Comparison of ENCODE assay signal across 1 cellular context in the genomic region with DNA sequence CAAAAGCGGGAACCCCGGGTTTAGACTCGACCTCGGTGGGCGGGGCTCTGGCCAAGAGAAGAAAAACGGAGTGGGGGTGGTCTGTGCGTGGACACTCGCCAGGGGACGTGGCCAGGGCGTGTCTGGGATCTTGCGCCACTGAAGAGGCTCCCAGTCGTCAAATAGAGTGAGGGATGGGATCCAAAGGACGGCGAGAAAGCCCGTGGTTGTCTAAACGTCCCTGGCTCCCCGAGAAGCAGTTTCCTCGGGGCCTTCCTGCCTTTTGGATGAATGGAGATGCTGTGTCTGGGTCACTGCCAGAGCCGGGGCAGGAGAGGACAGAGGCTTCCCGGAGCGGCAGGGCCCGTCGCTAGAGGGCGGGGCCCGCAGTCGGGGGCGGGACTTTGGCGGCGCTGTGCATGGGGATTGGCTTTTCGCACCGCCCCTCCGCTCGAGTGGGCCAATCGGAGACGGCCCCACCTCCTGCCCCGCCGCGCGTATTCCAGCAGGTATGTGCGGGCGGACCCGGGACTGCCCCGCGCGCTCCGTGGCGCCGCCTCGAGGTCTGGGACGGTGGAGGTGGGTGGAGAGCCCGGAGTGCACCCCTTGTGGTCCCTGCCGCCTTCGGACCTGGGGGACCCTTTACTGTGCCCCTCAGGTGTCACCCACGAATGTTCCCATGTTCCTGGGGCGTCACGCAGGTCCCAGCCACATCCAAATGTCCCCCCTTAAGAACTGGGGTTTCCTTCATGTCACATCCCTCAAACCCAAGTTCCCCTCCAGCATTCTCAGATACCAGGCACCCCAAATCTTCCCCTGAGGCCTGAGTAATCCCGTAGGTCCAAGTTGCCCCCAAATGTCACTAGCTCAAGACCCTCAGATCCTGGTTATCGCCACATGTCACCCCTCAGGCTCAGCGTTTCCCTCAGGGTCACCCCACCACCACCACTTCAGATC.
TF ChIP-seq lines count a peak whose summit lies in the region.

No MANE protein-coding gene starts in this region.

TF ChIP-seq in GM12878, 131 proteins besides CTCF, POLR2A, EP300 and RAD21 (continued from another document and continues in another):
- TF ChIP-seq, protein P1, sequence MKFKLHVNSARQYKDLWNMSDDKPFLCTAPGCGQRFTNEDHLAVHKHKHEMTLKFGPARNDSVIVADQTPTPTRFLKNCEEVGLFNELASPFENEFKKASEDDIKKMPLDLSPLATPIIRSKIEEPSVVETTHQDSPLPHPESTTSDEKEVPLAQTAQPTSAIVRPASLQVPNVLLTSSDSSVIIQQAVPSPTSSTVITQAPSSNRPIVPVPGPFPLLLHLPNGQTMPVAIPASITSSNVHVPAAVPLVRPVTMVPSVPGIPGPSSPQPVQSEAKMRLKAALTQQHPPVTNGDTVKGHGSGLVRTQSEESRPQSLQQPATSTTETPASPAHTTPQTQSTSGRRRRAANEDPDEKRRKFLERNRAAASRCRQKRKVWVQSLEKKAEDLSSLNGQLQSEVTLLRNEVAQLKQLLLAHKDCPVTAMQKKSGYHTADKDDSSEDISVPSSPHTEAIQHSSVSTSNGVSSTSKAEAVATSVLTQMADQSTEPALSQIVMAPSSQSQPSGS (IDR thresholded peaks at IDR 0.05; ENCODE audit: low read length), result no peak
- TF ChIP-seq, protein P2, sequence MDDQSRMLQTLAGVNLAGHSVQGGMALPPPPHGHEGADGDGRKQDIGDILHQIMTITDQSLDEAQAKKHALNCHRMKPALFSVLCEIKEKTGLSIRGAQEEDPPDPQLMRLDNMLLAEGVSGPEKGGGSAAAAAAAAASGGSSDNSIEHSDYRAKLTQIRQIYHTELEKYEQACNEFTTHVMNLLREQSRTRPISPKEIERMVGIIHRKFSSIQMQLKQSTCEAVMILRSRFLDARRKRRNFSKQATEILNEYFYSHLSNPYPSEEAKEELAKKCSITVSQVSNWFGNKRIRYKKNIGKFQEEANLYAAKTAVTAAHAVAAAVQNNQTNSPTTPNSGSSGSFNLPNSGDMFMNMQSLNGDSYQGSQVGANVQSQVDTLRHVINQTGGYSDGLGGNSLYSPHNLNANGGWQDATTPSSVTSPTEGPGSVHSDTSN (IDR thresholded peaks at IDR 0.05; ENCODE audit: insufficient replicate concordance, low read depth, low read length), result peak; percentile 97
- TF ChIP-seq ASH2L (IDR thresholded peaks at IDR 0.05; ENCODE audit: borderline replicate concordance, low read depth) (no peak), NR2F1 (conservative IDR thresholded peaks at IDR 0.05) (peak; percentile 36), MXI1 (IDR thresholded peaks at IDR 0.05; ENCODE audit: low read depth, low read length) (no peak), CBX3 (IDR thresholded peaks at IDR 0.05; ENCODE audit: borderline replicate concordance, low read depth) (no peak), RFX5 (IDR thresholded peaks at IDR 0.05; ENCODE audit: low read depth, low read length) (no peak), CEBPB (IDR thresholded peaks at IDR 0.05; ENCODE audit: borderline replicate concordance in 1 of 2, low read depth in 2 of 2, low read length in 2 of 2) (no peak), KLF5 (IDR thresholded peaks at IDR 0.05; ENCODE audit: partially characterized antibody) (no peak), CREB1 (IDR thresholded peaks at IDR 0.05; ENCODE audit: low read depth) (peak; percentile 68), NR2C2 (IDR thresholded peaks at IDR 0.05; ENCODE audit: borderline replicate concordance, control insufficient read depth, insufficient read length, low read depth) (no peak), NFXL1 (IDR thresholded peaks at IDR 0.05; ENCODE audit: borderline replicate concordance) (no peak), STAT1 (conservative IDR thresholded peaks at IDR 0.05) (no peak), ZNF384 (IDR thresholded peaks at IDR 0.05; ENCODE audit: borderline replicate concordance, low read depth, low read length) (no peak), SP1 (IDR thresholded peaks at IDR 0.05; ENCODE audit: low read depth, low read length) (peak; percentile 98), HDGF (IDR thresholded peaks at IDR 0.05) (0 out of 2 replicates have a peak, but pooled peaks have one; percentile 3), FOXM1 (IDR thresholded peaks at IDR 0.05; ENCODE audit: low read depth, low read length) (no peak), ZNF24 (IDR thresholded peaks at IDR 0.05) (no peak), PML (IDR thresholded peaks at IDR 0.05; ENCODE audit: low read length) (peak; percentile 58; the same call in 1 of the 2 replicates), SMC3 (IDR thresholded peaks at IDR 0.05; ENCODE audit: borderline replicate concordance, low read length) (peak; percentile 39; the same call in 1 of the 2 replicates), SUZ12 (IDR thresholded peaks at IDR 0.05; ENCODE audit: unreplicated experiment) (no peak), BCL11A (IDR thresholded peaks at IDR 0.05; ENCODE audit: low read depth, low read length) (no peak), TARDBP (IDR thresholded peaks at IDR 0.05; ENCODE audit: borderline replicate concordance) (no peak)
- TF ChIP-seq, protein P3, sequence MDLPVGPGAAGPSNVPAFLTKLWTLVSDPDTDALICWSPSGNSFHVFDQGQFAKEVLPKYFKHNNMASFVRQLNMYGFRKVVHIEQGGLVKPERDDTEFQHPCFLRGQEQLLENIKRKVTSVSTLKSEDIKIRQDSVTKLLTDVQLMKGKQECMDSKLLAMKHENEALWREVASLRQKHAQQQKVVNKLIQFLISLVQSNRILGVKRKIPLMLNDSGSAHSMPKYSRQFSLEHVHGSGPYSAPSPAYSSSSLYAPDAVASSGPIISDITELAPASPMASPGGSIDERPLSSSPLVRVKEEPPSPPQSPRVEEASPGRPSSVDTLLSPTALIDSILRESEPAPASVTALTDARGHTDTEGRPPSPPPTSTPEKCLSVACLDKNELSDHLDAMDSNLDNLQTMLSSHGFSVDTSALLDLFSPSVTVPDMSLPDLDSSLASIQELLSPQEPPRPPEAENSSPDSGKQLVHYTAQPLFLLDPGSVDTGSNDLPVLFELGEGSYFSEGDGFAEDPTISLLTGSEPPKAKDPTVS (IDR thresholded peaks at IDR 0.05; ENCODE audit: low read depth, low read length), result no peak
- TF ChIP-seq, protein P4, sequence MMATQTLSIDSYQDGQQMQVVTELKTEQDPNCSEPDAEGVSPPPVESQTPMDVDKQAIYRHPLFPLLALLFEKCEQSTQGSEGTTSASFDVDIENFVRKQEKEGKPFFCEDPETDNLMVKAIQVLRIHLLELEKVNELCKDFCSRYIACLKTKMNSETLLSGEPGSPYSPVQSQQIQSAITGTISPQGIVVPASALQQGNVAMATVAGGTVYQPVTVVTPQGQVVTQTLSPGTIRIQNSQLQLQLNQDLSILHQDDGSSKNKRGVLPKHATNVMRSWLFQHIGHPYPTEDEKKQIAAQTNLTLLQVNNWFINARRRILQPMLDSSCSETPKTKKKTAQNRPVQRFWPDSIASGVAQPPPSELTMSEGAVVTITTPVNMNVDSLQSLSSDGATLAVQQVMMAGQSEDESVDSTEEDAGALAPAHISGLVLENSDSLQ (IDR thresholded peaks at IDR 0.05), result peak; percentile 99
- TF ChIP-seq, protein P5, sequence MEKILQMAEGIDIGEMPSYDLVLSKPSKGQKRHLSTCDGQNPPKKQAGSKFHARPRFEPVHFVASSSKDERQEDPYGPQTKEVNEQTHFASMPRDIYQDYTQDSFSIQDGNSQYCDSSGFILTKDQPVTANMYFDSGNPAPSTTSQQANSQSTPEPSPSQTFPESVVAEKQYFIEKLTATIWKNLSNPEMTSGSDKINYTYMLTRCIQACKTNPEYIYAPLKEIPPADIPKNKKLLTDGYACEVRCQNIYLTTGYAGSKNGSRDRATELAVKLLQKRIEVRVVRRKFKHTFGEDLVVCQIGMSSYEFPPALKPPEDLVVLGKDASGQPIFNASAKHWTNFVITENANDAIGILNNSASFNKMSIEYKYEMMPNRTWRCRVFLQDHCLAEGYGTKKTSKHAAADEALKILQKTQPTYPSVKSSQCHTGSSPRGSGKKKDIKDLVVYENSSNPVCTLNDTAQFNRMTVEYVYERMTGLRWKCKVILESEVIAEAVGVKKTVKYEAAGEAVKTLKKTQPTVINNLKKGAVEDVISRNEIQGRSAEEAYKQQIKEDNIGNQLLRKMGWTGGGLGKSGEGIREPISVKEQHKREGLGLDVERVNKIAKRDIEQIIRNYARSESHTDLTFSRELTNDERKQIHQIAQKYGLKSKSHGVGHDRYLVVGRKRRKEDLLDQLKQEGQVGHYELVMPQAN (conservative IDR thresholded peaks at IDR 0.05), result 0 out of 2 replicates have a peak, but pooled peaks have one; percentile 34
- TF ChIP-seq, protein P6, sequence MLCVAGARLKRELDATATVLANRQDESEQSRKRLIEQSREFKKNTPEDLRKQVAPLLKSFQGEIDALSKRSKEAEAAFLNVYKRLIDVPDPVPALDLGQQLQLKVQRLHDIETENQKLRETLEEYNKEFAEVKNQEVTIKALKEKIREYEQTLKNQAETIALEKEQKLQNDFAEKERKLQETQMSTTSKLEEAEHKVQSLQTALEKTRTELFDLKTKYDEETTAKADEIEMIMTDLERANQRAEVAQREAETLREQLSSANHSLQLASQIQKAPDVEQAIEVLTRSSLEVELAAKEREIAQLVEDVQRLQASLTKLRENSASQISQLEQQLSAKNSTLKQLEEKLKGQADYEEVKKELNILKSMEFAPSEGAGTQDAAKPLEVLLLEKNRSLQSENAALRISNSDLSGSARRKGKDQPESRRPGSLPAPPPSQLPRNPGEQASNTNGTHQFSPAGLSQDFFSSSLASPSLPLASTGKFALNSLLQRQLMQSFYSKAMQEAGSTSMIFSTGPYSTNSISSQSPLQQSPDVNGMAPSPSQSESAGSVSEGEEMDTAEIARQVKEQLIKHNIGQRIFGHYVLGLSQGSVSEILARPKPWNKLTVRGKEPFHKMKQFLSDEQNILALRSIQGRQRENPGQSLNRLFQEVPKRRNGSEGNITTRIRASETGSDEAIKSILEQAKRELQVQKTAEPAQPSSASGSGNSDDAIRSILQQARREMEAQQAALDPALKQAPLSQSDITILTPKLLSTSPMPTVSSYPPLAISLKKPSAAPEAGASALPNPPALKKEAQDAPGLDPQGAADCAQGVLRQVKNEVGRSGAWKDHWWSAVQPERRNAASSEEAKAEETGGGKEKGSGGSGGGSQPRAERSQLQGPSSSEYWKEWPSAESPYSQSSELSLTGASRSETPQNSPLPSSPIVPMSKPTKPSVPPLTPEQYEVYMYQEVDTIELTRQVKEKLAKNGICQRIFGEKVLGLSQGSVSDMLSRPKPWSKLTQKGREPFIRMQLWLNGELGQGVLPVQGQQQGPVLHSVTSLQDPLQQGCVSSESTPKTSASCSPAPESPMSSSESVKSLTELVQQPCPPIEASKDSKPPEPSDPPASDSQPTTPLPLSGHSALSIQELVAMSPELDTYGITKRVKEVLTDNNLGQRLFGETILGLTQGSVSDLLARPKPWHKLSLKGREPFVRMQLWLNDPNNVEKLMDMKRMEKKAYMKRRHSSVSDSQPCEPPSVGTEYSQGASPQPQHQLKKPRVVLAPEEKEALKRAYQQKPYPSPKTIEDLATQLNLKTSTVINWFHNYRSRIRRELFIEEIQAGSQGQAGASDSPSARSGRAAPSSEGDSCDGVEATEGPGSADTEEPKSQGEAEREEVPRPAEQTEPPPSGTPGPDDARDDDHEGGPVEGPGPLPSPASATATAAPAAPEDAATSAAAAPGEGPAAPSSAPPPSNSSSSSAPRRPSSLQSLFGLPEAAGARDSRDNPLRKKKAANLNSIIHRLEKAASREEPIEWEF (IDR thresholded peaks at IDR 0.05; ENCODE audit: insufficient replicate concordance, low read depth, low read length), result no peak
- TF ChIP-seq, protein P7, sequence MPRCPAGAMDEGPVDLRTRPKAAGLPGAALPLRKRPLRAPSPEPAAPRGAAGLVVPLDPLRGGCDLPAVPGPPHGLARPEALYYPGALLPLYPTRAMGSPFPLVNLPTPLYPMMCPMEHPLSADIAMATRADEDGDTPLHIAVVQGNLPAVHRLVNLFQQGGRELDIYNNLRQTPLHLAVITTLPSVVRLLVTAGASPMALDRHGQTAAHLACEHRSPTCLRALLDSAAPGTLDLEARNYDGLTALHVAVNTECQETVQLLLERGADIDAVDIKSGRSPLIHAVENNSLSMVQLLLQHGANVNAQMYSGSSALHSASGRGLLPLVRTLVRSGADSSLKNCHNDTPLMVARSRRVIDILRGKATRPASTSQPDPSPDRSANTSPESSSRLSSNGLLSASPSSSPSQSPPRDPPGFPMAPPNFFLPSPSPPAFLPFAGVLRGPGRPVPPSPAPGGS (IDR thresholded peaks at IDR 0.05; ENCODE audit: borderline replicate concordance, insufficient read depth, low read depth, low read length, poor library complexity, severe bottlenecking), result peak; percentile 86
- TF ChIP-seq, protein P8, sequence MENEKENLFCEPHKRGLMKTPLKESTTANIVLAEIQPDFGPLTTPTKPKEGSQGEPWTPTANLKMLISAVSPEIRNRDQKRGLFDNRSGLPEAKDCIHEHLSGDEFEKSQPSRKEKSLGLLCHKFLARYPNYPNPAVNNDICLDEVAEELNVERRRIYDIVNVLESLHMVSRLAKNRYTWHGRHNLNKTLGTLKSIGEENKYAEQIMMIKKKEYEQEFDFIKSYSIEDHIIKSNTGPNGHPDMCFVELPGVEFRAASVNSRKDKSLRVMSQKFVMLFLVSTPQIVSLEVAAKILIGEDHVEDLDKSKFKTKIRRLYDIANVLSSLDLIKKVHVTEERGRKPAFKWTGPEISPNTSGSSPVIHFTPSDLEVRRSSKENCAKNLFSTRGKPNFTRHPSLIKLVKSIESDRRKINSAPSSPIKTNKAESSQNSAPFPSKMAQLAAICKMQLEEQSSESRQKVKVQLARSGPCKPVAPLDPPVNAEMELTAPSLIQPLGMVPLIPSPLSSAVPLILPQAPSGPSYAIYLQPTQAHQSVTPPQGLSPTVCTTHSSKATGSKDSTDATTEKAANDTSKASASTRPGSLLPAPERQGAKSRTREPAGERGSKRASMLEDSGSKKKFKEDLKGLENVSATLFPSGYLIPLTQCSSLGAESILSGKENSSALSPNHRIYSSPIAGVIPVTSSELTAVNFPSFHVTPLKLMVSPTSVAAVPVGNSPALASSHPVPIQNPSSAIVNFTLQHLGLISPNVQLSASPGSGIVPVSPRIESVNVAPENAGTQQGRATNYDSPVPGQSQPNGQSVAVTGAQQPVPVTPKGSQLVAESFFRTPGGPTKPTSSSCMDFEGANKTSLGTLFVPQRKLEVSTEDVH (IDR thresholded peaks at IDR 0.05; ENCODE audit: low read depth, partially characterized antibody), result no peak
- TF ChIP-seq, protein P9, sequence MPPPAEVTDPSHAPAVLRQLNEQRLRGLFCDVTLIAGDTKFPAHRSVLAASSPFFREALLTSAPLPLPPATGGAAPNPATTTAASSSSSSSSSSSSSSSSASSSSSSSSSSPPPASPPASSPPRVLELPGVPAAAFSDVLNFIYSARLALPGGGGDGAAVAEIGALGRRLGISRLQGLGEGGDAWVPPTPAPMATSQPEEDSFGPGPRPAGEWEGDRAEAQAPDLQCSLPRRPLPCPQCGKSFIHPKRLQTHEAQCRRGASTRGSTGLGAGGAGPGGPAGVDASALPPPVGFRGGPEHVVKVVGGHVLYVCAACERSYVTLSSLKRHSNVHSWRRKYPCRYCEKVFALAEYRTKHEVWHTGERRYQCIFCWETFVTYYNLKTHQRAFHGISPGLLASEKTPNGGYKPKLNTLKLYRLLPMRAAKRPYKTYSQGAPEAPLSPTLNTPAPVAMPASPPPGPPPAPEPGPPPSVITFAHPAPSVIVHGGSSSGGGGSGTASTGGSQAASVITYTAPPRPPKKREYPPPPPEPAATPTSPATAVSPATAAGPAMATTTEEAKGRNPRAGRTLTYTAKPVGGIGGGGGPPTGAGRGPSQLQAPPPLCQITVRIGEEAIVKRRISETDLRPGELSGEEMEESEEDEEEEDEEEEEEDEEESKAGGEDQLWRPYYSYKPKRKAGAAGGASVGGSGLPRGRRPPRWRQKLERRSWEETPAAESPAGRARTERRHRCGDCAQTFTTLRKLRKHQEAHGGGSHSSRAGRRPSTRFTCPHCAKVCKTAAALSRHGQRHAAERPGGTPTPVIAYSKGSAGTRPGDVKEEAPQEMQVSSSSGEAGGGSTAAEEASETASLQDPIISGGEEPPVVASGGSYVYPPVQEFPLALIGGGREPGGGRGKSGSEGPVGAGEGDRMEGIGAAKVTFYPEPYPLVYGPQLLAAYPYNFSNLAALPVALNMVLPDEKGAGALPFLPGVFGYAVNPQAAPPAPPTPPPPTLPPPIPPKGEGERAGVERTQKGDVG (CRISPR knock-in tag; IDR thresholded peaks at IDR 0.05), result no peak
